Comparison of ENCODE assay signal across 8 cellular contexts in genomic region chr11:6233984-6234313, GRCh38. TPM values are rescaled to one million over a fixed set of nuclear protein-coding genes. Genes with fewer than 3 reads are reported as not detected.
DNase-seq lines count a peak whose midpoint lies in the region; ATAC-seq and TF ChIP-seq lines count a peak whose summit lies in the region.

No MANE protein-coding gene starts in this region.

- POLR2A ChIA-PET in WTC11 (lab: Charles Lee) = interaction anchor here (0.5 kb wide), 1 partner anchor 186 kb away, joined by 3 read pairs; no protein-coding TSS in a partner anchor

- peaks cover 5% of the 10 kb centered on the region for H3K4me1 ChIP-seq in stomach smooth muscle (ENCODE audit: control insufficient read depth, insufficient read depth, low read length)

- no peak for ATAC-seq in WTC11

- no peak for DNase-seq in activated naive CD4-positive, alpha-beta T cell treated with anti-CD3 and anti-CD28 coated beads for 36 hours
- no peak for DNase-seq in activated naive CD4-positive, alpha-beta T cell treated with Interleukin-2 at 50 U/mL for 16 hours
- DNase-seq in WTC11 (ENCODE audit: low spot score) (no peak), NCI-H1048 (lab: John Stamatoyannopoulos, UW) (no peak), cerebellar nuclear complex (lab: John Stamatoyannopoulos, UW) (no peak), ureter (ENCODE audit: low spot score) (no peak)

- peaks cover 8% of the 10 kb centered on the region for H3K36me3 Mint-ChIP-seq in activated naive CD4-positive, alpha-beta T cell treated with anti-CD3 and anti-CD28 coated beads for 36 hours (ENCODE audit: low read depth)
- no peaks in the 10 kb centered on the region for H3K36me3 Mint-ChIP-seq in WTC11

- peak overlapping the region; percentile 82 for H3K27ac Mint-ChIP-seq in activated naive CD4-positive, alpha-beta T cell treated with anti-CD3 and anti-CD28 coated beads for 36 hours
- H3K27ac Mint-ChIP-seq in WTC11 = peak overlapping the region; percentile 94

- no peaks in the 10 kb centered on the region for H3K9me3 ChIP-seq in stomach smooth muscle (ENCODE audit: control insufficient read depth in 2 of 2, low read length in 2 of 2)

- peaks cover 38% of the 10 kb centered on the region for H3K4me1 Mint-ChIP-seq in activated naive CD4-positive, alpha-beta T cell treated with anti-CD3 and anti-CD28 coated beads for 36 hours (ENCODE audit: low read depth)
- H3K4me1 Mint-ChIP-seq in WTC11 = peaks cover 13% of the 10 kb centered on the region

- CTCF ChIA-PET in activated naive CD4-positive, alpha-beta T cell treated with anti-CD3 and anti-CD28 coated beads for 36 hours (lab: Charles Lee) = interaction anchor here (5.6 kb wide), 1 partner anchor 17 kb away, joined by 42 read pairs; no protein-coding TSS in a partner anchor
- CTCF ChIA-PET in WTC11 (lab: Charles Lee) = interaction anchor here (0.5 to 4.5 kb wide), 14 partner anchors 17 to 242 kb away, joined by 3 to 39 read pairs (median 5); partner anchors contain the start of genes CAVIN3 and SMPD1

- no peak for TF ChIP-seq CTCF in WTC11 (IDR thresholded peaks at IDR 0.05)

- no peaks in the 10 kb centered on the region for H3K27me3 ChIP-seq in stomach smooth muscle (ENCODE audit: control insufficient read depth in 1 of 2, insufficient read depth in 2 of 2, low read length in 2 of 2)

- peak overlapping the region; percentile 94 for H3K4me3 Mint-ChIP-seq in activated naive CD4-positive, alpha-beta T cell treated with anti-CD3 and anti-CD28 coated beads for 36 hours
- H3K4me3 Mint-ChIP-seq in WTC11 = peak overlapping the region; percentile 100

- H3K9me3 Mint-ChIP-seq in activated naive CD4-positive, alpha-beta T cell treated with anti-CD3 and anti-CD28 coated beads for 36 hours = no peaks in the 10 kb centered on the region
- no peaks in the 10 kb centered on the region for H3K9me3 Mint-ChIP-seq in WTC11

- H3K4me3 ChIP-seq in iPS-11a (ENCODE audit: low read depth, low read length) (peak overlapping the region; percentile 97), stomach smooth muscle (ENCODE audit: low read length in 2 of 2) (peak overlapping the region; percentile 84 to 98)

- peak overlapping the region; percentile 76 for H3K27ac ChIP-seq in stomach smooth muscle (ENCODE audit: low read length)

- peak overlapping the region; percentile 88 to 93 for H3K9ac ChIP-seq in stomach smooth muscle (ENCODE audit: low read length in 2 of 2)

- intact Hi-C loops in activated naive CD4-positive, alpha-beta T cell treated with anti-CD3 and anti-CD28 coated beads for 36 hours (cut with micrococcal nuclease) = loop anchor here (1.0 to 10.0 kb wide), 13 partner anchors 87 to 1751 kb away; partner anchors contain the start of genes ARFIP2, EIF3F, ILK and MRPL17

- no peaks in the 10 kb centered on the region for H3K36me3 ChIP-seq in stomach smooth muscle (ENCODE audit: control insufficient read depth in 2 of 2, insufficient read depth in 2 of 2, low read length in 2 of 2)

- no peaks in the 10 kb centered on the region for H3K27me3 Mint-ChIP-seq in activated naive CD4-positive, alpha-beta T cell treated with anti-CD3 and anti-CD28 coated beads for 36 hours (ENCODE audit: low read depth)
- no peaks in the 10 kb centered on the region for H3K27me3 Mint-ChIP-seq in WTC11 (ENCODE audit: low read depth)

TF ChIP-seq in WTC11, 78 proteins besides CTCF, POLR2A, EP300 and RAD21 (continues in another document):
- TF ChIP-seq ZNF121 (CRISPR knock-in tag; IDR thresholded peaks at IDR 0.05) (no peak), ZMAT4 (CRISPR knock-in tag; IDR thresholded peaks at IDR 0.05) (no peak), E2F4 (CRISPR knock-in tag; IDR thresholded peaks at IDR 0.05; ENCODE audit: borderline replicate concordance, low read depth) (no peak), PREB (CRISPR knock-in tag; IDR thresholded peaks at IDR 0.05; ENCODE audit: borderline replicate concordance) (no peak), RORB (CRISPR knock-in tag; IDR thresholded peaks at IDR 0.05) (no peak), GABPB1 (CRISPR knock-in tag; IDR thresholded peaks at IDR 0.05) (no peak), PRRX2 (CRISPR knock-in tag; IDR thresholded peaks at IDR 0.05) (no peak), GRHL2 (CRISPR knock-in tag; IDR thresholded peaks at IDR 0.05; ENCODE audit: insufficient replicate concordance, severe bottlenecking) (no peak), ZNF396 (CRISPR knock-in tag; IDR thresholded peaks at IDR 0.05; ENCODE audit: borderline replicate concordance) (no peak), ZNF423 (CRISPR knock-in tag; IDR thresholded peaks at IDR 0.05) (no peak), NR2C2 (CRISPR knock-in tag; IDR thresholded peaks at IDR 0.05) (no peak)
- TF ChIP-seq, protein P1, sequence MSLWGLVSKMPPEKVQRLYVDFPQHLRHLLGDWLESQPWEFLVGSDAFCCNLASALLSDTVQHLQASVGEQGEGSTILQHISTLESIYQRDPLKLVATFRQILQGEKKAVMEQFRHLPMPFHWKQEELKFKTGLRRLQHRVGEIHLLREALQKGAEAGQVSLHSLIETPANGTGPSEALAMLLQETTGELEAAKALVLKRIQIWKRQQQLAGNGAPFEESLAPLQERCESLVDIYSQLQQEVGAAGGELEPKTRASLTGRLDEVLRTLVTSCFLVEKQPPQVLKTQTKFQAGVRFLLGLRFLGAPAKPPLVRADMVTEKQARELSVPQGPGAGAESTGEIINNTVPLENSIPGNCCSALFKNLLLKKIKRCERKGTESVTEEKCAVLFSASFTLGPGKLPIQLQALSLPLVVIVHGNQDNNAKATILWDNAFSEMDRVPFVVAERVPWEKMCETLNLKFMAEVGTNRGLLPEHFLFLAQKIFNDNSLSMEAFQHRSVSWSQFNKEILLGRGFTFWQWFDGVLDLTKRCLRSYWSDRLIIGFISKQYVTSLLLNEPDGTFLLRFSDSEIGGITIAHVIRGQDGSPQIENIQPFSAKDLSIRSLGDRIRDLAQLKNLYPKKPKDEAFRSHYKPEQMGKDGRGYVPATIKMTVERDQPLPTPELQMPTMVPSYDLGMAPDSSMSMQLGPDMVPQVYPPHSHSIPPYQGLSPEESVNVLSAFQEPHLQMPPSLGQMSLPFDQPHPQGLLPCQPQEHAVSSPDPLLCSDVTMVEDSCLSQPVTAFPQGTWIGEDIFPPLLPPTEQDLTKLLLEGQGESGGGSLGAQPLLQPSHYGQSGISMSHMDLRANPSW (CRISPR knock-in tag; conservative IDR thresholded peaks at IDR 0.05; ENCODE audit: low read depth) = no peak
- TF ChIP-seq, protein P2, sequence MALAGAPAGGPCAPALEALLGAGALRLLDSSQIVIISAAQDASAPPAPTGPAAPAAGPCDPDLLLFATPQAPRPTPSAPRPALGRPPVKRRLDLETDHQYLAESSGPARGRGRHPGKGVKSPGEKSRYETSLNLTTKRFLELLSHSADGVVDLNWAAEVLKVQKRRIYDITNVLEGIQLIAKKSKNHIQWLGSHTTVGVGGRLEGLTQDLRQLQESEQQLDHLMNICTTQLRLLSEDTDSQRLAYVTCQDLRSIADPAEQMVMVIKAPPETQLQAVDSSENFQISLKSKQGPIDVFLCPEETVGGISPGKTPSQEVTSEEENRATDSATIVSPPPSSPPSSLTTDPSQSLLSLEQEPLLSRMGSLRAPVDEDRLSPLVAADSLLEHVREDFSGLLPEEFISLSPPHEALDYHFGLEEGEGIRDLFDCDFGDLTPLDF (CRISPR knock-in tag; IDR thresholded peaks at IDR 0.05) = no peak

RNA-seq across cellular contexts. Expression of gene FHIP1B, which starts 0.5 kb away (rescaled TPM):
- 10 to 100 TPM; 13.0 to 13.1 TPM for total RNA-seq in activated naive CD4-positive, alpha-beta T cell treated with anti-CD3 and anti-CD28 coated beads for 36 hours
- total RNA-seq in WTC11 (2021) (22.2 to 24.8 TPM (median 23.6 TPM) in 3 replicates), ureter (49.5 TPM)

RNA-seq across cellular contexts. Expression of gene CNGA4, which starts 4.9 kb away (rescaled TPM):
- total RNA-seq in activated naive CD4-positive, alpha-beta T cell treated with anti-CD3 and anti-CD28 coated beads for 36 hours = under 1 TPM; 0.10 to 0.12 TPM
- total RNA-seq in WTC11 (2021) = 0.35 to 0.82 TPM (median 0.50 TPM) in 3 replicates
- 0.26 TPM for total RNA-seq in ureter

RNA-seq across cellular contexts. Expression of gene CCKBR, which starts 25.7 kb away (rescaled TPM):
- not detected for total RNA-seq in activated naive CD4-positive, alpha-beta T cell treated with anti-CD3 and anti-CD28 coated beads for 36 hours
- total RNA-seq in WTC11 (2021) = 6.1 to 7.4 TPM (median 7.1 TPM) in 3 replicates
- not detected for total RNA-seq in ureter

RNA-seq across cellular contexts. Expression of gene C11orf42, which starts 28.6 kb away (rescaled TPM):
- not detected for total RNA-seq in activated naive CD4-positive, alpha-beta T cell treated with anti-CD3 and anti-CD28 coated beads for 36 hours
- total RNA-seq in WTC11 (2021) (not detected in 3 replicates), ureter (not detected)

RNA-seq across cellular contexts. Expression of gene OR52W1, which starts 34.9 kb away (rescaled TPM):
- not detected for total RNA-seq in activated naive CD4-positive, alpha-beta T cell treated with anti-CD3 and anti-CD28 coated beads for 36 hours
- total RNA-seq in WTC11 (2021) (not detected in 3 replicates), ureter (not detected)
